In the genomic region with DNA sequence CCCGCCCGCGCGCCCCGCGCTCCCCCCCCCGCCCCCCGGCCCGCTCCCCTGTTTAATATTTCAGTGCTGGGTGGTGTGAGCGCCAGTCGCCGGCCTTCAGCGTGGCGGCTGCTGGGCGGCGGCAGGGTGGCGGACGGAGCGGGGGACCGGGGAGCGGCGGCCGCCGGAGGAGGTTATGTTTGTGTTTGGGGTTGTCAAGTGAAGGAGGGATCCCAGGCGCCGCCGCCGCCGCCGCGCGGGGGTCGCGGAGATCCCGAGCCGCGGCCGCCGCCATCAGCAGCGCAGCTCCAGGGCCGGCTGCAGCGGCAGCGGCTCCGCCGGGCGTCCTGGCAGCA, we compare ENCODE assay signal across 1 cellular context.
TF ChIP-seq lines count a peak whose summit lies in the region.

A gene (plus strand): TSS at position 82 of the 335 bp plus-strand sequence. CDS start 3,317 bp downstream, outside the sequence.

TF ChIP-seq in GM23338, 12 proteins besides CTCF, POLR2A, EP300 and RAD21 (continued from another document):
- TF ChIP-seq, protein P1, sequence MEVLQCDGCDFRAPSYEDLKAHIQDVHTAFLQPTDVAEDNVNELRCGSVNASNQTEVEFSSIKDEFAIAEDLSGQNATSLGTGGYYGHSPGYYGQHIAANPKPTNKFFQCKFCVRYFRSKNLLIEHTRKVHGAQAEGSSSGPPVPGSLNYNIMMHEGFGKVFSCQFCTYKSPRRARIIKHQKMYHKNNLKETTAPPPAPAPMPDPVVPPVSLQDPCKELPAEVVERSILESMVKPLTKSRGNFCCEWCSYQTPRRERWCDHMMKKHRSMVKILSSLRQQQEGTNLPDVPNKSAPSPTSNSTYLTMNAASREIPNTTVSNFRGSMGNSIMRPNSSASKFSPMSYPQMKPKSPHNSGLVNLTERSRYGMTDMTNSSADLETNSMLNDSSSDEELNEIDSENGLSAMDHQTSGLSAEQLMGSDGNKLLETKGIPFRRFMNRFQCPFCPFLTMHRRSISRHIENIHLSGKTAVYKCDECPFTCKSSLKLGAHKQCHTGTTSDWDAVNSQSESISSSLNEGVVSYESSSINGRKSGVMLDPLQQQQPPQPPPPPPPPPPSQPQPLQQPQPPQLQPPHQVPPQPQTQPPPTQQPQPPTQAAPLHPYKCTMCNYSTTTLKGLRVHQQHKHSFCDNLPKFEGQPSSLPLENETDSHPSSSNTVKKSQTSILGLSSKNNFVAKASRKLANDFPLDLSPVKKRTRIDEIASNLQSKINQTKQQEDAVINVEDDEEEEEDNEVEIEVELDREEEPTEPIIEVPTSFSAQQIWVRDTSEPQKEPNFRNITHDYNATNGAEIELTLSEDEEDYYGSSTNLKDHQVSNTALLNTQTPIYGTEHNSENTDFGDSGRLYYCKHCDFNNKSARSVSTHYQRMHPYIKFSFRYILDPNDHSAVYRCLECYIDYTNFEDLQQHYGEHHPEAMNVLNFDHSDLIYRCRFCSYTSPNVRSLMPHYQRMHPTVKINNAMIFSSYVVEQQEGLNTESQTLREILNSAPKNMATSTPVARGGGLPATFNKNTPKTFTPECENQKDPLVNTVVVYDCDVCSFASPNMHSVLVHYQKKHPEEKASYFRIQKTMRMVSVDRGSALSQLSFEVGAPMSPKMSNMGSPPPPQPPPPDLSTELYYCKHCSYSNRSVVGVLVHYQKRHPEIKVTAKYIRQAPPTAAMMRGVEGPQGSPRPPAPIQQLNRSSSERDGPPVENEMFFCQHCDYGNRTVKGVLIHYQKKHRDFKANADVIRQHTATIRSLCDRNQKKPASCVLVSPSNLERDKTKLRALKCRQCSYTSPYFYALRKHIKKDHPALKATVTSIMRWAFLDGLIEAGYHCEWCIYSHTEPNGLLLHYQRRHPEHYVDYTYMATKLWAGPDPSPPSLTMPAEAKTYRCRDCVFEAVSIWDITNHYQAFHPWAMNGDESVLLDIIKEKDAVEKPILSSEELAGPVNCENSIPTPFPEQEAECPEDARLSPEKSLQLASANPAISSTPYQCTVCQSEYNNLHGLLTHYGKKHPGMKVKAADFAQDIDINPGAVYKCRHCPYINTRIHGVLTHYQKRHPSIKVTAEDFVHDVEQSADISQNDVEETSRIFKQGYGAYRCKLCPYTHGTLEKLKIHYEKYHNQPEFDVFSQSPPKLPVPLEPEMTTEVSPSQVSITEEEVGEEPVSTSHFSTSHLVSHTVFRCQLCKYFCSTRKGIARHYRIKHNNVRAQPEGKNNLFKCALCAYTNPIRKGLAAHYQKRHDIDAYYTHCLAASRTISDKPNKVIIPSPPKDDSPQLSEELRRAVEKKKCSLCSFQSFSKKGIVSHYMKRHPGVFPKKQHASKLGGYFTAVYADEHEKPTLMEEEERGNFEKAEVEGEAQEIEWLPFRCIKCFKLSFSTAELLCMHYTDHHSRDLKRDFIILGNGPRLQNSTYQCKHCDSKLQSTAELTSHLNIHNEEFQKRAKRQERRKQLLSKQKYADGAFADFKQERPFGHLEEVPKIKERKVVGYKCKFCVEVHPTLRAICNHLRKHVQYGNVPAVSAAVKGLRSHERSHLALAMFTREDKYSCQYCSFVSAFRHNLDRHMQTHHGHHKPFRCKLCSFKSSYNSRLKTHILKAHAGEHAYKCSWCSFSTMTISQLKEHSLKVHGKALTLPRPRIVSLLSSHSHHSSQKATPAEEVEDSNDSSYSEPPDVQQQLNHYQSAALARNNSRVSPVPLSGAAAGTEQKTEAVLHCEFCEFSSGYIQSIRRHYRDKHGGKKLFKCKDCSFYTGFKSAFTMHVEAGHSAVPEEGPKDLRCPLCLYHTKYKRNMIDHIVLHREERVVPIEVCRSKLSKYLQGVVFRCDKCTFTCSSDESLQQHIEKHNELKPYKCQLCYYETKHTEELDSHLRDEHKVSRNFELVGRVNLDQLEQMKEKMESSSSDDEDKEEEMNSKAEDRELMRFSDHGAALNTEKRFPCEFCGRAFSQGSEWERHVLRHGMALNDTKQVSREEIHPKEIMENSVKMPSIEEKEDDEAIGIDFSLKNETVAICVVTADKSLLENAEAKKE (CRISPR knock-in tag; IDR thresholded peaks at IDR 0.05): no peak
- TF ChIP-seq CREB1 (CRISPR knock-in tag; IDR thresholded peaks at IDR 0.05; ENCODE audit: low read depth) (no peak), POLR2AphosphoS5 (IDR thresholded peaks at IDR 0.05; ENCODE audit: low read depth) (no peak), NANOG (IDR thresholded peaks at IDR 0.05; ENCODE audit: borderline replicate concordance) (no peak), JUNB (IDR thresholded peaks at IDR 0.05; ENCODE audit: unreplicated experiment) (no peak), EZH2phosphoT487 (IDR thresholded peaks at IDR 0.05; ENCODE audit: unreplicated experiment) (no peak)
